8 cellular contexts compared by ENCODE assay signal in genomic region chr1:94237291-94238226, GRCh38. TPM values are rescaled to one million over a fixed set of nuclear protein-coding genes. Genes with fewer than 3 reads are reported as not detected.
DNase-seq lines count a peak whose midpoint lies in the region; ATAC-seq and TF ChIP-seq lines count a peak whose summit lies in the region.

Gene ARHGAP29, minus strand, starts transcription at chr1:94237584. Its CDS starts 5,973 bp downstream, at chr1:94231611.

- no peak within 1 kb of the TSS for H3K27ac ChIP-seq in ectodermal cell (ENCODE audit: insufficient read depth, low read depth, low read length, poor library complexity, severe bottlenecking)

- ATAC-seq in HG02571 (IDR thresholded peaks at IDR 0.05; ENCODE audit: unreplicated experiment) (peak; percentile 85), memory B cell (ENCODE audit: low read depth) (peak; percentile 86)

- H3K27me3 ChIP-seq in ectodermal cell (ENCODE audit: control insufficient read depth, insufficient read depth, low read length, poor library complexity, severe bottlenecking): peaks cover 72% of the 10 kb centered on the region

- peak within 1 kb of the TSS; percentile 62 for H3K4me3 ChIP-seq in ectodermal cell (ENCODE audit: insufficient read depth, low read depth, low read length)

- H3K27ac Mint-ChIP-seq in activated CD4-positive, alpha-beta T cell treated with anti-CD3 and anti-CD28 coated beads, Interleukin-2, amount 10 ng/mL, durations not matched to agents 24 days and 14 days: no peak within 1 kb of the TSS
- no peak within 1 kb of the TSS for H3K27ac Mint-ChIP-seq in memory B cell

- CTCF ChIA-PET in GM10248 (lab: Yijun Ruan, JAX): interaction anchor here (1.3 to 1.5 kb wide), 2 partner anchors 19 to 198 kb away, joined by 3 read pairs; no protein-coding TSS in a partner anchor

- H3K4me1 ChIP-seq in ectodermal cell (ENCODE audit: control insufficient read depth, insufficient read depth, low read length): no peaks in the 10 kb centered on the region

- peaks cover 7% of the 10 kb centered on the region for H3K4me1 Mint-ChIP-seq in activated CD4-positive, alpha-beta T cell treated with anti-CD3 and anti-CD28 coated beads, Interleukin-2, amount 10 ng/mL, durations not matched to agents 24 days and 14 days
- peaks cover 3% of the 10 kb centered on the region for H3K4me1 Mint-ChIP-seq in memory B cell

- H3K9me3 Mint-ChIP-seq in activated CD4-positive, alpha-beta T cell treated with anti-CD3 and anti-CD28 coated beads, Interleukin-2, amount 10 ng/mL, durations not matched to agents 24 days and 14 days: no peaks in the 10 kb centered on the region
- peaks cover 4% of the 10 kb centered on the region for H3K9me3 Mint-ChIP-seq in memory B cell

- H3K36me3 ChIP-seq in ectodermal cell (ENCODE audit: control insufficient read depth, insufficient read depth, low read length): no peaks in the 10 kb centered on the region

- DNase-seq in GM10248 (ENCODE audit: extremely low spot score): peak; percentile 77
- peak; percentile 30 for DNase-seq in NCI-H1694 (lab: John Stamatoyannopoulos, UW)
- DNase-seq in activated CD4-positive, alpha-beta T cell treated with anti-CD3 and anti-CD28 coated beads, Interleukin-2, amount 10 ng/mL, durations not matched to agents 24 days and 14 days: peak; percentile 83
- peak; percentile 24 to 41 for DNase-seq in memory B cell (ENCODE audit: low spot score in 2 of 2)
- peak; percentile 12 for DNase-seq in stimulated activated CD8-positive, alpha-beta memory T cell treated with anti-CD3 and anti-CD28 coated beads, Interleukin-12 subunit alpha, Interleukin-12 subunit beta, amount 100 ng/mL, for 24 hours (ENCODE audit: extremely low read depth)
- DNase-seq in hippocampal formation (lab: John Stamatoyannopoulos, UW): no peak

- H3K9me3 ChIP-seq in ectodermal cell (ENCODE audit: control insufficient read depth, low read length): no peaks in the 10 kb centered on the region

- 7 to 8% methylated on average over 88 of the region's 88 CpGs for WGBS in ectodermal cell, 2 experiments

- peak within 1 kb of the TSS; percentile 47 for H3K4me3 Mint-ChIP-seq in activated CD4-positive, alpha-beta T cell treated with anti-CD3 and anti-CD28 coated beads, Interleukin-2, amount 10 ng/mL, durations not matched to agents 24 days and 14 days
- H3K4me3 Mint-ChIP-seq in memory B cell: peak within 1 kb of the TSS; percentile 57

- POLR2A ChIA-PET in GM10248 (lab: Yijun Ruan, JAX): interaction anchor here (0.6 kb wide), 1 partner anchor 200 kb away, joined by 5 read pairs; no protein-coding TSS in a partner anchor

- TF ChIP-seq CTCF in GM10248 (IDR thresholded peaks at IDR 0.05; ENCODE audit: control extremely low read depth, extremely low read depth, low read depth, missing control alignments): no peak

- peaks cover 71% of the 10 kb centered on the region for H3K27me3 Mint-ChIP-seq in activated CD4-positive, alpha-beta T cell treated with anti-CD3 and anti-CD28 coated beads, Interleukin-2, amount 10 ng/mL, durations not matched to agents 24 days and 14 days
- H3K27me3 Mint-ChIP-seq in memory B cell: peaks cover 27% of the 10 kb centered on the region

- intact Hi-C loops in activated CD4-positive, alpha-beta T cell treated with anti-CD3 and anti-CD28 coated beads, Interleukin-2, amount 10 ng/mL, durations not matched to agents 24 days and 14 days (cut with micrococcal nuclease): loop anchor here (10.0 kb wide), 1 partner anchor 193 kb away; no protein-coding TSS in a partner anchor

- peaks cover 2% of the 10 kb centered on the region for H3K36me3 Mint-ChIP-seq in activated CD4-positive, alpha-beta T cell treated with anti-CD3 and anti-CD28 coated beads, Interleukin-2, amount 10 ng/mL, durations not matched to agents 24 days and 14 days (ENCODE audit: low read depth)
- no peaks in the 10 kb centered on the region for H3K36me3 Mint-ChIP-seq in memory B cell

RNA-seq across cellular contexts. Expression of gene ARHGAP29, which starts in this region (rescaled TPM):
- not detected in 2 replicates for total RNA-seq in activated CD4-positive, alpha-beta T cell treated with anti-CD3 and anti-CD28 coated beads, Interleukin-2, amount 10 ng/mL, durations not matched to agents 24 days and 14 days
- 4.8 TPM for polyA plus RNA-seq in ectodermal cell (2013, experiment 1 of 4)
- polyA plus RNA-seq in ectodermal cell (2013, experiment 2 of 4): 3.9 TPM
- polyA plus RNA-seq in ectodermal cell (2013, experiment 3 of 4): 4.9 TPM
- polyA plus RNA-seq in ectodermal cell (2013, experiment 4 of 4): 5.1 TPM

Comparison
In these comparisons a context has a peak if more than half of its experiments do, and no peak if none do; other contexts are left out.
1. Peak in DNase-seq in activated CD4-positive, alpha-beta T cell treated with anti-CD3 and anti-CD28 coated beads, Interleukin-2, amount 10 ng/mL, durations not matched to agents 24 days and 14 days; RNA of the gene not detected or under 1 TPM.
2. DNase-seq: peak in GM10248 (single experiment), NCI-H1694 (single experiment), memory B cell (2 of 2) and stimulated activated CD8-positive, alpha-beta memory T cell treated with anti-CD3 and anti-CD28 coated beads, Interleukin-12 subunit alpha, Interleukin-12 subunit beta, amount 100 ng/mL, for 24 hours (single experiment); none in hippocampal formation (0 of 2).